9 cellular contexts compared by ENCODE assay signal in the genomic region with DNA sequence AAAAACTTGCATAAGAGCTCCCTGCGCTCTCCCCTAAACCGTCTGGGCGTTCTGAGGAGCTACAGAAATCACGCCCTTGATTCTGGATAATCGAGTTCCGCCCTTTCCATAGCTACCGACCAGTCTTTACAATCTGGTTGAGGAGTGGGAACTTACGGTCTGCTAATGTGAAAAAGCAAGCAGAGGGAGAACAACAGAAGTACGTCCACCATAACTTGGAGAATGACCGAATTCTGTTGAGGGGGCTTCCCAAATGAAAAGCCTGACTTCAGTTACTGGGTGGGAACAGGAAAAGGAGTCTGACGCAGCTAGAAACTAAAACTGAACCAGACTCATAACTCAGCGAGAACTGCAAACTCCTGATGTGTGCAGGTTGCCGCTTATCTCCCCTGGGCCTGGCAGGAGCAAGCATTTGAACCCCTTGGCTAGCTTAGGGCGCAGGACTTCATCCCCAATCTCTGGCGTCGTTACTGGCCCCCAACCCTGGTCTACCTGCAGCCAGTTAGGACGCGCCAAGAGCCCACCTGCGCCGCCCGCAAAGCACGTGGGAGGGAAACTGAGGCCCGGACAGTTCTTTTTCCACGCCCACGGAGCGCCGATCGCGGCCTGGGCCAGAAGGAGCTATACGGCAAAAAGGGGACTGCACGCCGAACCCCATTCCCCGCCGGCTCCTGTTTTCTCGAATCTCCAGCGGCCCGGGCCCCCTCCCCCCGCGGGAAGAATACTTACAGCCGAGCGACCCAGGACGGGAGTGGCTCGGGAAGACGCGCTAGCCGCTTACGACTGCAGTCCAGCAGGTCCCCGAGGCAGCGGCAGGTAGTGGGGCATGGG. TPM values are rescaled to one million over a fixed set of nuclear protein-coding genes. Genes with fewer than 3 reads are reported as not detected.
DNase-seq lines count a peak whose midpoint lies in the region; ATAC-seq, FAIRE-seq and TF ChIP-seq lines count a peak whose summit lies in the region.
"Had no signal": no experiment of that assay in that cellular context is flagged by ENCODE, and none has a peak within 500 bp of the region (broad histone marks: within the 10 kb centered on the region; RNA-seq: fewer than 3 reads in every experiment).

No MANE protein-coding gene starts in this region.

- peak overlapping the region; percentile 97 for H3K23ac ChIP-seq in IMR-90 (ENCODE audit: low read depth, low read length)

- peak overlapping the region; percentile 82 for H2BK120ac ChIP-seq in IMR-90 (ENCODE audit: low read depth, low read length)

- TF ChIP-seq CTCF in activated CD8-positive, alpha-beta T cell treated with anti-CD3 and anti-CD28 coated beads for 36 hours (IDR thresholded peaks at IDR 0.05) = no peak
- TF ChIP-seq CTCF in IMR-90 (conservative IDR thresholded peaks at IDR 0.05; ENCODE audit: low read depth, low read length) (no peak), astrocyte (IDR thresholded peaks at IDR 0.05; ENCODE audit: insufficient read depth, low read depth, low read length) (no peak)

- H3K9ac ChIP-seq in IMR-90 (ENCODE audit: low read depth, low read length) (peak overlapping the region; percentile 92), astrocyte (ENCODE audit: low read length) (peak overlapping the region; percentile 94), iPS-18a (ENCODE audit: low read length) (peak overlapping the region; percentile 67)

- H3K9me1 ChIP-seq in IMR-90 (ENCODE audit: insufficient read depth, low read length) = no peaks in the 10 kb centered on the region

- no peak for ATAC-seq in activated CD8-positive, alpha-beta T cell treated with anti-CD3 and anti-CD28 coated beads, Interleukin-2, amount 10 ng/mL, durations not matched to agents 7 days and 5 days
- no peak for ATAC-seq in activated CD8-positive, alpha-beta T cell treated with anti-CD3 and anti-CD28 coated beads for 36 hours
- ATAC-seq in IMR-90 (ENCODE audit: low read depth) (peak; percentile 11), HG03521 (IDR thresholded peaks at IDR 0.05; ENCODE audit: unreplicated experiment) (no peak)

- H3K4me1 ChIP-seq in IMR-90 (ENCODE audit: control insufficient read depth, insufficient read depth, low read length) = no peaks in the 10 kb centered on the region; the same call in none of the 2 replicates
- H3K4me1 ChIP-seq in astrocyte (ENCODE audit: insufficient read depth, low read length) = peaks cover 26% of the 10 kb centered on the region
- peaks cover 42% of the 10 kb centered on the region for H3K4me1 ChIP-seq in iPS-18a (ENCODE audit: control insufficient read depth, low read depth, low read length)

- H2BK5ac ChIP-seq in IMR-90 (ENCODE audit: low read depth, low read length, poor library complexity, severe bottlenecking) = peak overlapping the region; percentile 95

- no peaks in the 10 kb centered on the region for H3K36me3 Mint-ChIP-seq in activated CD8-positive, alpha-beta T cell treated with anti-CD3 and anti-CD28 coated beads, Interleukin-2, amount 10 ng/mL, durations not matched to agents 7 days and 5 days (ENCODE audit: low read depth)
- H3K36me3 Mint-ChIP-seq in activated CD8-positive, alpha-beta T cell treated with anti-CD3 and anti-CD28 coated beads for 36 hours (ENCODE audit: low read depth) = no peaks in the 10 kb centered on the region
- H3K36me3 Mint-ChIP-seq in astrocyte (ENCODE audit: low read depth, unreplicated experiment) = peaks cover 6% of the 10 kb centered on the region

- H3K4me3 ChIP-seq in IMR-90 (ENCODE audit: insufficient read depth, low read depth, low read length) = peak overlapping the region; percentile 80
- peak overlapping the region; percentile 83 for H3K4me3 ChIP-seq in astrocyte (ENCODE audit: insufficient read depth, low read depth, low read length)
- H3K4me3 ChIP-seq in iPS-18a (ENCODE audit: low read length) = peak overlapping the region; percentile 82
- peak overlapping the region; percentile 60 to 89 (median 71) for H3K4me3 ChIP-seq in skin epidermis

- H3K27ac ChIP-seq in IMR-90 (ENCODE audit: insufficient read depth, low read length) (peak overlapping the region; percentile 98), astrocyte (ENCODE audit: low read depth, low read length) (peak overlapping the region; percentile 87), iPS-18a (ENCODE audit: low read length) (no peak overlapping the region), skin epidermis (peak overlapping the region; percentile 84 to 99 (median 95))

- peak; percentile 26; the same call in 1 of the 2 replicates for TF ChIP-seq POLR2A in IMR-90 (IDR thresholded peaks at IDR 0.05; ENCODE audit: low read depth, low read length)

- intact Hi-C loops in activated CD8-positive, alpha-beta T cell treated with anti-CD3 and anti-CD28 coated beads for 36 hours (cut with micrococcal nuclease) = no loop called here
- intact Hi-C loops in IMR-90 (cut with micrococcal nuclease) = loop anchor here (1.0 to 5.0 kb wide), 7 partner anchors 42 to 932 kb away; no protein-coding TSS in a partner anchor

- dilution Hi-C loops in IMR-90 (cut with HindIII; ENCODE audit: low sequenced_read_pairs, unreplicated experiment) = no loop called here

- H3K4me2 ChIP-seq in IMR-90 (ENCODE audit: low read depth, low read length) = peak overlapping the region; percentile 97
- H3K4me2 ChIP-seq in astrocyte (ENCODE audit: low read length) = peak overlapping the region; percentile 90

- DNase-seq in activated CD8-positive, alpha-beta T cell treated with anti-CD3 and anti-CD28 coated beads, Interleukin-2, amount 10 ng/mL, durations not matched to agents 7 days and 5 days = no peak
- no peak for DNase-seq in activated CD8-positive, alpha-beta T cell treated with anti-CD3 and anti-CD28 coated beads for 36 hours
- DNase-seq in IMR-90 = peak; percentile 58
- DNase-seq in astrocyte (ENCODE audit: low read depth) = peak; percentile 63
- DNase-seq in NCI-H226 = no peak

- CTCF ChIA-PET in activated CD8-positive, alpha-beta T cell treated with anti-CD3 and anti-CD28 coated beads, Interleukin-2, amount 10 ng/mL, durations not matched to agents 7 days and 5 days (lab: Charles Lee) = no interaction called here
- CTCF ChIA-PET in activated CD8-positive, alpha-beta T cell treated with anti-CD3 and anti-CD28 coated beads for 36 hours (lab: Charles Lee) = no interaction called here
- CTCF ChIA-PET in IMR-90 (lab: Yijun Ruan, JAX) = interaction anchor here (0.6 to 2.4 kb wide), 3 partner anchors 379 to 983 kb away, joined by 3 to 9 read pairs (median 7); no protein-coding TSS in a partner anchor

- H3K18ac ChIP-seq in IMR-90 (ENCODE audit: low read depth, low read length) = peak overlapping the region; percentile 76

- peak overlapping the region; percentile 94 for H2AFZ ChIP-seq in IMR-90 (replicated peaks; ENCODE audit: low read length, poor library complexity)
- peak overlapping the region; percentile 16 for H2AFZ ChIP-seq in astrocyte (ENCODE audit: low read depth, low read length)

- TF ChIP-seq RAD21 in IMR-90 (IDR thresholded peaks at IDR 0.05; ENCODE audit: low read length) = no peak

- H4K8ac ChIP-seq in IMR-90 (ENCODE audit: low read depth in 2 of 2, low read length in 2 of 2) = peak overlapping the region; percentile 2 to 77

- no peaks in the 10 kb centered on the region for H4K20me1 ChIP-seq in IMR-90 (ENCODE audit: insufficient read depth, low read length)
- peaks cover 2% of the 10 kb centered on the region for H4K20me1 ChIP-seq in astrocyte (ENCODE audit: insufficient read depth, low read length)

- no peak overlapping the region for H3K27ac Mint-ChIP-seq in activated CD8-positive, alpha-beta T cell treated with anti-CD3 and anti-CD28 coated beads, Interleukin-2, amount 10 ng/mL, durations not matched to agents 7 days and 5 days
- H3K27ac Mint-ChIP-seq in activated CD8-positive, alpha-beta T cell treated with anti-CD3 and anti-CD28 coated beads for 36 hours = no peak overlapping the region
- peak overlapping the region; percentile 90 for H3K27ac Mint-ChIP-seq in astrocyte (ENCODE audit: unreplicated experiment)

- H4K91ac ChIP-seq in IMR-90 (ENCODE audit: insufficient read depth, low read depth, low read length) = peak overlapping the region; percentile 83

- H3K27me3 ChIP-seq in IMR-90 (ENCODE audit: control insufficient read depth, insufficient read depth, low read length) = no peaks in the 10 kb centered on the region
- H3K27me3 ChIP-seq in astrocyte (ENCODE audit: insufficient read depth, low read length) = no peaks in the 10 kb centered on the region
- peaks cover 14% of the 10 kb centered on the region for H3K27me3 ChIP-seq in iPS-18a (ENCODE audit: control insufficient read depth, insufficient read depth, low read length)

- peak overlapping the region; percentile 24 for H2AK5ac ChIP-seq in IMR-90 (ENCODE audit: low read depth, low read length)

- H3K36me3 ChIP-seq in IMR-90 (ENCODE audit: control insufficient read depth, insufficient read depth, low read length) (no peaks in the 10 kb centered on the region), astrocyte (ENCODE audit: insufficient read depth, low read length) (no peaks in the 10 kb centered on the region), iPS-18a (ENCODE audit: control insufficient read depth, low read depth, low read length) (no peaks in the 10 kb centered on the region)

- peak overlapping the region; percentile 89 for H3K14ac ChIP-seq in IMR-90 (replicated peaks; ENCODE audit: low read depth, low read length)

- FAIRE-seq in astrocyte (lab: Jason Lieb, UNC) = peak; percentile 58
- FAIRE-seq: G401.6 had no signal

- POLR2A ChIA-PET in activated CD8-positive, alpha-beta T cell treated with anti-CD3 and anti-CD28 coated beads, Interleukin-2, amount 10 ng/mL, durations not matched to agents 7 days and 5 days (lab: Charles Lee) = no interaction called here
- POLR2A ChIA-PET in activated CD8-positive, alpha-beta T cell treated with anti-CD3 and anti-CD28 coated beads for 36 hours (lab: Charles Lee) = no interaction called here
- POLR2A ChIA-PET in IMR-90 (lab: Charles Lee; ENCODE audit: unreplicated experiment) = interaction anchor here (1.1 kb wide), 1 partner anchor 121 kb away, joined by 3 read pairs; no protein-coding TSS in a partner anchor

- BruUV-seq in IMR-90 (replicated peaks; lab: Mats Ljungman, UMichigan) = no TSS peak

- H3K4me1 Mint-ChIP-seq in activated CD8-positive, alpha-beta T cell treated with anti-CD3 and anti-CD28 coated beads, Interleukin-2, amount 10 ng/mL, durations not matched to agents 7 days and 5 days (ENCODE audit: low read depth) = peaks cover 5% of the 10 kb centered on the region
- peaks cover 2% of the 10 kb centered on the region for H3K4me1 Mint-ChIP-seq in activated CD8-positive, alpha-beta T cell treated with anti-CD3 and anti-CD28 coated beads for 36 hours (ENCODE audit: low read depth)
- peaks cover 23% of the 10 kb centered on the region for H3K4me1 Mint-ChIP-seq in astrocyte (ENCODE audit: low read depth, unreplicated experiment)

- peak overlapping the region; percentile 91 for H3K4ac ChIP-seq in IMR-90 (ENCODE audit: low read depth, low read length)

- peak overlapping the region; percentile 5 for H3K4me3 Mint-ChIP-seq in activated CD8-positive, alpha-beta T cell treated with anti-CD3 and anti-CD28 coated beads, Interleukin-2, amount 10 ng/mL, durations not matched to agents 7 days and 5 days
- H3K4me3 Mint-ChIP-seq in activated CD8-positive, alpha-beta T cell treated with anti-CD3 and anti-CD28 coated beads for 36 hours = no peak overlapping the region
- H3K4me3 Mint-ChIP-seq in astrocyte (ENCODE audit: unreplicated experiment) = peak overlapping the region; percentile 86

- H3K27me3 Mint-ChIP-seq in activated CD8-positive, alpha-beta T cell treated with anti-CD3 and anti-CD28 coated beads, Interleukin-2, amount 10 ng/mL, durations not matched to agents 7 days and 5 days (ENCODE audit: low read depth) = peaks cover 28% of the 10 kb centered on the region
- peaks cover 30% of the 10 kb centered on the region for H3K27me3 Mint-ChIP-seq in activated CD8-positive, alpha-beta T cell treated with anti-CD3 and anti-CD28 coated beads for 36 hours
- no peaks in the 10 kb centered on the region for H3K27me3 Mint-ChIP-seq in astrocyte (ENCODE audit: low read depth, unreplicated experiment)

- peak overlapping the region; percentile 90 for H2AK9ac ChIP-seq in IMR-90 (replicated peaks; ENCODE audit: low read depth, low read length, poor library complexity)

- H3K9me3 ChIP-seq in IMR-90 (ENCODE audit: control insufficient read depth, insufficient read depth, low read length) (no peaks in the 10 kb centered on the region), astrocyte (ENCODE audit: insufficient read depth, low read depth, low read length) (no peaks in the 10 kb centered on the region), iPS-18a (ENCODE audit: control insufficient read depth, low read depth, low read length) (no peaks in the 10 kb centered on the region)

- in situ Hi-C loops in IMR-90 (cut with MboI; ENCODE audit: low sequenced_read_pairs) = loop anchor here (10.0 kb wide), 1 partner anchor 165 kb away; no protein-coding TSS in a partner anchor

- WGBS in IMR-90 (ENCODE audit: extremely low coverage in 2 of 2, insufficient read length in 1 of 2), 2 experiments = 1% methylated on average over 14 of the region's 49 CpGs; no CpG with 5 or more reads in 1 of the 2 experiments

- peak overlapping the region; percentile 87 for H3K56ac ChIP-seq in IMR-90 (ENCODE audit: extremely low read depth, insufficient read depth, low read length)

- peak overlapping the region; percentile 74 for H2BK20ac ChIP-seq in IMR-90 (ENCODE audit: low read depth, low read length)

- H3K9me3 Mint-ChIP-seq in activated CD8-positive, alpha-beta T cell treated with anti-CD3 and anti-CD28 coated beads, Interleukin-2, amount 10 ng/mL, durations not matched to agents 7 days and 5 days (ENCODE audit: insufficient read depth) = no peaks in the 10 kb centered on the region
- H3K9me3 Mint-ChIP-seq in activated CD8-positive, alpha-beta T cell treated with anti-CD3 and anti-CD28 coated beads for 36 hours = no peaks in the 10 kb centered on the region
- peaks cover 2% of the 10 kb centered on the region for H3K9me3 Mint-ChIP-seq in astrocyte (ENCODE audit: unreplicated experiment)

- H3K79me1 ChIP-seq in IMR-90 (ENCODE audit: low read depth in 1 of 2, low read length in 2 of 2) = peaks cover 0 to 15% of the 10 kb centered on the region in 2 experiments; a peak in 2 of 4 replicates

- H4K5ac ChIP-seq in IMR-90 (ENCODE audit: low read depth, low read length) = peak overlapping the region; percentile 44

- peaks cover 54% of the 10 kb centered on the region for H3K79me2 ChIP-seq in astrocyte (ENCODE audit: insufficient read depth, low read length)

- H2BK15ac ChIP-seq in IMR-90 (ENCODE audit: low read depth, low read length) = peak overlapping the region; percentile 54; the same call in 1 of the 3 replicates

RNA-seq across cellular contexts. Expression of a gene that starts 0.8 kb away (rescaled TPM):
- not detected for total RNA-seq in activated CD8-positive, alpha-beta T cell treated with anti-CD3 and anti-CD28 coated beads, Interleukin-2, amount 10 ng/mL, durations not matched to agents 7 days and 5 days
- total RNA-seq in activated CD8-positive, alpha-beta T cell treated with anti-CD3 and anti-CD28 coated beads for 36 hours = not detected
- 63.9 and 71.2 TPM in 2 replicates for total RNA-seq in IMR-90 (2012; rRNA removed)
- polyA plus RNA-seq in IMR-90 (2012; rRNA removed) = 23.6 and 26.4 TPM in 2 replicates
- polyA plus RNA-seq in IMR-90 (2012; cell fraction: cytosol; rRNA removed) = 17.8 and 17.9 TPM in 2 replicates
- polyA plus RNA-seq in IMR-90 (2012; cell fraction: nucleus; rRNA removed; ENCODE audit: low replicate concordance) = 42.5 and 141 TPM in 2 replicates
- total RNA-seq in astrocyte = 96.0 and 129 TPM in 2 replicates

Comparison
In these comparisons a context has a peak if more than half of its experiments do, and no peak if none do; other contexts are left out.
1. DNase-seq: peak in IMR-90 (single experiment) and astrocyte (single experiment); none in activated CD8-positive, alpha-beta T cell treated with anti-CD3 and anti-CD28 coated beads, Interleukin-2, amount 10 ng/mL, durations not matched to agents 7 days and 5 days (single experiment), activated CD8-positive, alpha-beta T cell treated with anti-CD3 and anti-CD28 coated beads for 36 hours (single experiment) and NCI-H226 (single experiment).
2. RNA of a gene that starts 0.8 kb away (total RNA-seq): 96.0 to 129 TPM in astrocyte and 63.9 to 71.2 TPM in IMR-90; not detected in activated CD8-positive, alpha-beta T cell treated with anti-CD3 and anti-CD28 coated beads for 36 hours and not detected in activated CD8-positive, alpha-beta T cell treated with anti-CD3 and anti-CD28 coated beads, Interleukin-2, amount 10 ng/mL, durations not matched to agents 7 days and 5 days; every median in the first group is over 10 times any median in the second.
3. Peak in every context shown above with its lines, with median percentiles within 50 percentile points of each other: H3K4me3 ChIP-seq and H3K9ac ChIP-seq.